Comparison of ENCODE assay signal across 19 cellular contexts in genomic region chr5:102975457-102976182, GRCh38.
A peak's percentile ranks its signal among the peaks of the same experiment; 100 is the strongest.
DNase-seq lines count a peak whose midpoint lies in the region; ATAC-seq, FAIRE-seq and TF ChIP-seq lines count a peak whose summit lies in the region.
"Had no signal": no experiment of that assay in that cellular context is flagged by ENCODE, and none has a peak within 500 bp of the region (broad histone marks: within the 10 kb centered on the region; RNA-seq: fewer than 3 reads in every experiment).

No MANE protein-coding gene starts in this region.

- no peak for TF ChIP-seq EP300 in GM12878 (IDR thresholded peaks at IDR 0.05; ENCODE audit: borderline replicate concordance in 1 of 2, control insufficient read depth in 1 of 2, low read depth in 2 of 2, low read length in 2 of 2)

- H3K4me1 Mint-ChIP-seq in MCF 10A (ENCODE audit: insufficient read depth, unreplicated experiment): no peaks in the 10 kb centered on the region

- no peak for ATAC-seq in GM12878
- ATAC-seq in HG03342 (IDR thresholded peaks at IDR 0.05; ENCODE audit: unreplicated experiment): no peak
- no peak for ATAC-seq in GM21515 (IDR thresholded peaks at IDR 0.05; ENCODE audit: unreplicated experiment)
- ATAC-seq: activated CD8-positive, alpha-beta T cell treated with anti-CD3 and anti-CD28 coated beads, Interleukin-2, amount 10 ng/mL, durations not matched to agents 7 days and 5 days; natural killer cell treated with Interleukin-12 subunit alpha and Interleukin-12 subunit beta and Interleukin-15 and Interleukin-18, amount 100 ng/mL, for 72 hours had no signal

- no peak for TF ChIP-seq CTCF in MCF 10A (IDR thresholded peaks at IDR 0.05; ENCODE audit: unreplicated experiment)
- no peak for TF ChIP-seq CTCF in breast epithelium (IDR thresholded peaks at IDR 0.05)
- TF ChIP-seq CTCF in GM12878 (IDR thresholded peaks at IDR 0.05 in 2 of 3, conservative IDR thresholded peaks at IDR 0.05 in 1 of 3; ENCODE audit: control insufficient read depth in 2 of 3, extremely low read depth in 1 of 3, insufficient read depth in 1 of 3, low read depth in 3 of 3, low read length in 3 of 3): no peak
- no peak for TF ChIP-seq CTCF in lower leg skin (IDR thresholded peaks at IDR 0.05)

- H3K27ac ChIP-seq in breast epithelium (no peak overlapping the region), GM12878 (ENCODE audit: control insufficient read depth, insufficient read depth) (no peak overlapping the region)
- H3K27ac ChIP-seq: colonic mucosa had no signal

- peak; percentile 56 for FAIRE-seq in GM12878 (lab: Jason Lieb, UNC)
- FAIRE-seq: A204.1, GM12891, HTR-8/SVneo, RCC 7860 had no signal

- WGBS in GM12878 (ENCODE audit: insufficient coverage, insufficient replicate concordance, low lambda C conversion rate, missing lambda C conversion rate): 74% methylated on average over 3 of the region's 3 CpGs
- 76 to 80% methylated on average over 3 of the region's 3 CpGs for WGBS in lower leg skin, 2 donors

- SMC1A ChIA-PET in GM12878 (lab: Charles Lee; ENCODE audit: uncharacterized antibody, unreplicated experiment): interaction anchor here (0.9 kb wide), 1 partner anchor 215 kb away, joined by 3 read pairs; no protein-coding TSS in a partner anchor

- H3K36me3 ChIP-seq in breast epithelium (no peaks in the 10 kb centered on the region), GM12878 (ENCODE audit: control insufficient read depth in 2 of 2, insufficient read depth in 2 of 2, low read length in 1 of 2) (no peaks in the 10 kb centered on the region; a peak in 1 of 4 replicates)
- H3K36me3 ChIP-seq: colonic mucosa had no signal

- H3K4me3 ChIP-seq in breast epithelium: no peak overlapping the region
- no peak overlapping the region for H3K4me3 ChIP-seq in GM12878
- H3K4me3 ChIP-seq in lower leg skin (ENCODE audit: low read depth, poor library complexity, severe bottlenecking): no peak overlapping the region
- H3K4me3 ChIP-seq: colonic mucosa had no signal

- H3K4me1 ChIP-seq in breast epithelium (no peaks in the 10 kb centered on the region), GM12878 (ENCODE audit: control insufficient read depth, insufficient read depth, low read length) (no peaks in the 10 kb centered on the region)
- H3K4me1 ChIP-seq: colonic mucosa had no signal

- H3K9ac ChIP-seq in GM12878 (ENCODE audit: control insufficient read depth, insufficient read depth, low read length): no peak overlapping the region

- no peak overlapping the region for H3K4me3 Mint-ChIP-seq in MCF 10A (ENCODE audit: unreplicated experiment)
- H3K4me3 Mint-ChIP-seq: activated CD8-positive, alpha-beta T cell treated with anti-CD3 and anti-CD28 coated beads, Interleukin-2, amount 10 ng/mL, durations not matched to agents 7 days and 5 days; natural killer cell treated with Interleukin-12 subunit alpha and Interleukin-12 subunit beta and Interleukin-15 and Interleukin-18, amount 100 ng/mL, for 72 hours; type B pancreatic cell had no signal

- POLR2A ChIA-PET in MCF 10A (lab: Yijun Ruan, JAX) (no interaction called here), GM12878 (lab: Charles Lee) (no interaction called here)

- CTCF ChIA-PET in MCF 10A (lab: Yijun Ruan, JAX): no interaction called here
- CTCF ChIA-PET in GM12878 (lab: Yijun Ruan, JAX): no interaction called here

- no peak overlapping the region for H2AFZ ChIP-seq in GM12878 (ENCODE audit: control insufficient read depth, low read depth, low read length)

- no peaks in the 10 kb centered on the region for H3K9me3 ChIP-seq in breast epithelium
- H3K9me3 ChIP-seq in GM12878 (replicated peaks; ENCODE audit: control insufficient read depth, insufficient read depth, low read length): no peaks in the 10 kb centered on the region
- H3K9me3 ChIP-seq: colonic mucosa had no signal

- H3K27me3 ChIP-seq in breast epithelium: no peaks in the 10 kb centered on the region
- no peaks in the 10 kb centered on the region for H3K27me3 ChIP-seq in GM12878 (replicated peaks in 1 of 2; ENCODE audit: control insufficient read depth in 2 of 2, insufficient read depth in 2 of 2, low read length in 1 of 2)
- H3K27me3 ChIP-seq: colonic mucosa had no signal

- TF ChIP-seq POLR2A in breast epithelium (IDR thresholded peaks at IDR 0.05): no peak
- TF ChIP-seq POLR2A in GM12878 (IDR thresholded peaks at IDR 0.05; ENCODE audit: low read depth, low read length): no peak
- TF ChIP-seq POLR2A in lower leg skin (IDR thresholded peaks at IDR 0.05): no peak

- intact Hi-C loops in MCF 10A (cut with micrococcal nuclease): loop anchor here (10.0 kb wide), 2 partner anchors 111 to 391 kb away; no protein-coding TSS in a partner anchor
- intact Hi-C loops in breast epithelium (cut with DNase I; ENCODE audit: low total_unique reads): no loop called here
- intact Hi-C loops in GM12878 (cut with micrococcal nuclease; ENCODE audit: unreplicated experiment): no loop called here
- intact Hi-C loops in lower leg skin (cut with DNase I; ENCODE audit: low total_unique reads): no loop called here

- no peaks in the 10 kb centered on the region for H4K20me1 ChIP-seq in GM12878 (ENCODE audit: control insufficient read depth, insufficient read depth)

- no peaks in the 10 kb centered on the region for H3K9me3 Mint-ChIP-seq in MCF 10A (ENCODE audit: unreplicated experiment)
- H3K9me3 Mint-ChIP-seq: natural killer cell treated with Interleukin-12 subunit alpha and Interleukin-12 subunit beta and Interleukin-15 and Interleukin-18, amount 100 ng/mL, for 72 hours; type B pancreatic cell had no signal

- no peak for TF ChIP-seq RAD21 in GM12878 (IDR thresholded peaks at IDR 0.05; ENCODE audit: insufficient read depth, low read depth, low read length)

- BruUV-seq in MCF 10A (replicated peaks; lab: Mats Ljungman, UMichigan) (no TSS peak), GM12878 (replicated peaks; lab: Mats Ljungman, UMichigan) (no TSS peak)

- in situ Hi-C loops in GM12878 (cut with MboI): no loop called here

- DNase-seq in MCF 10A (ENCODE audit: unreplicated experiment) (peak; percentile 20), breast epithelium (ENCODE audit: low spot score in 2 of 2) (no peak), GM12878 (ENCODE audit: low read depth, low spot score) (no peak), glomerular endothelial cell (ENCODE audit: extremely low read depth, low read depth, low spot score) (peak; percentile 68), CD1c-positive myeloid dendritic cell (ENCODE audit: extremely low spot score) (no peak), lower leg skin (ENCODE audit: low spot score in 2 of 2) (no peak)
- DNase-seq: activated CD8-positive, alpha-beta T cell treated with anti-CD3 and anti-CD28 coated beads, Interleukin-2, amount 10 ng/mL, durations not matched to agents 7 days and 5 days; activated naive CD4-positive, alpha-beta T cell; colonic mucosa; H7; NCI-H1417 had no signal

- H3K4me2 ChIP-seq in GM12878 (ENCODE audit: control insufficient read depth, insufficient read depth): no peak overlapping the region

- H3K27me3 Mint-ChIP-seq in MCF 10A (ENCODE audit: insufficient read depth, unreplicated experiment): no peaks in the 10 kb centered on the region
- H3K27me3 Mint-ChIP-seq: natural killer cell treated with Interleukin-12 subunit alpha and Interleukin-12 subunit beta and Interleukin-15 and Interleukin-18, amount 100 ng/mL, for 72 hours; type B pancreatic cell had no signal

- no peak overlapping the region for H3K27ac Mint-ChIP-seq in MCF 10A (ENCODE audit: low read depth, unreplicated experiment)
- H3K27ac Mint-ChIP-seq: activated CD8-positive, alpha-beta T cell treated with anti-CD3 and anti-CD28 coated beads, Interleukin-2, amount 10 ng/mL, durations not matched to agents 7 days and 5 days; natural killer cell treated with Interleukin-12 subunit alpha and Interleukin-12 subunit beta and Interleukin-15 and Interleukin-18, amount 100 ng/mL, for 72 hours; type B pancreatic cell had no signal

- RAD21 ChIA-PET in GM12878 (lab: Charles Lee; ENCODE audit: unreplicated experiment): no interaction called here

- no peaks in the 10 kb centered on the region for H3K79me2 ChIP-seq in GM12878 (ENCODE audit: control insufficient read depth, insufficient read depth, low read length)

- H3K36me3 Mint-ChIP-seq in MCF 10A (ENCODE audit: insufficient read depth, unreplicated experiment): no peaks in the 10 kb centered on the region
- H3K36me3 Mint-ChIP-seq: natural killer cell treated with Interleukin-12 subunit alpha and Interleukin-12 subunit beta and Interleukin-15 and Interleukin-18, amount 100 ng/mL, for 72 hours; type B pancreatic cell had no signal

TF ChIP-seq in GM12878, 131 proteins besides CTCF, POLR2A, EP300 and RAD21 (continues in another document):
- no peak for TF ChIP-seq LARP7 (IDR thresholded peaks at IDR 0.05)
- no peak for TF ChIP-seq HDAC2 (IDR thresholded peaks at IDR 0.05)
- TF ChIP-seq ZNF384 (IDR thresholded peaks at IDR 0.05; ENCODE audit: borderline replicate concordance, low read depth, low read length): no peak
- TF ChIP-seq JUND (IDR thresholded peaks at IDR 0.05; ENCODE audit: low read depth, low read length): no peak
- TF ChIP-seq ETV6 (conservative IDR thresholded peaks at IDR 0.05 in 1 of 2, IDR thresholded peaks at IDR 0.05 in 1 of 2; ENCODE audit: borderline replicate concordance in 1 of 2, low read depth in 1 of 2): no peak
- TF ChIP-seq POU2F2 (IDR thresholded peaks at IDR 0.05; ENCODE audit: borderline replicate concordance, low read depth, low read length): no peak
- TF ChIP-seq CREM (IDR thresholded peaks at IDR 0.05; ENCODE audit: low read depth): no peak
- TF ChIP-seq RELB (IDR thresholded peaks at IDR 0.05; ENCODE audit: low read depth): no peak
- TF ChIP-seq KAT2A (conservative IDR thresholded peaks at IDR 0.05; ENCODE audit: control insufficient read depth, low read depth, low read length): no peak

Comparison
In these comparisons a context has a peak if more than half of its experiments do, and no peak if none do; other contexts are left out.
1. DNase-seq: peak in MCF 10A (single experiment) and glomerular endothelial cell (single experiment); none in breast epithelium (0 of 2), GM12878 (single experiment), CD1c-positive myeloid dendritic cell (single experiment) and lower leg skin (0 of 2).